Comparison of ENCODE assay signal across 2 cellular contexts in genomic region chrX:13125188-13125587, GRCh38.
A peak's percentile ranks its signal among the peaks of the same experiment; 100 is the strongest.
TF ChIP-seq lines count a peak whose summit lies in the region.

No MANE protein-coding gene starts in this region.

TF ChIP-seq in liver, 16 proteins besides CTCF, POLR2A, EP300 and RAD21:
- no peak for TF ChIP-seq SP1 (IDR thresholded peaks at IDR 0.05)
- TF ChIP-seq FOXA1 (IDR thresholded peaks at IDR 0.05), result no peak
- no peak for TF ChIP-seq REST (IDR thresholded peaks at IDR 0.05)
- TF ChIP-seq FOXA2 (IDR thresholded peaks at IDR 0.05), result no peak
- TF ChIP-seq, protein P1, sequence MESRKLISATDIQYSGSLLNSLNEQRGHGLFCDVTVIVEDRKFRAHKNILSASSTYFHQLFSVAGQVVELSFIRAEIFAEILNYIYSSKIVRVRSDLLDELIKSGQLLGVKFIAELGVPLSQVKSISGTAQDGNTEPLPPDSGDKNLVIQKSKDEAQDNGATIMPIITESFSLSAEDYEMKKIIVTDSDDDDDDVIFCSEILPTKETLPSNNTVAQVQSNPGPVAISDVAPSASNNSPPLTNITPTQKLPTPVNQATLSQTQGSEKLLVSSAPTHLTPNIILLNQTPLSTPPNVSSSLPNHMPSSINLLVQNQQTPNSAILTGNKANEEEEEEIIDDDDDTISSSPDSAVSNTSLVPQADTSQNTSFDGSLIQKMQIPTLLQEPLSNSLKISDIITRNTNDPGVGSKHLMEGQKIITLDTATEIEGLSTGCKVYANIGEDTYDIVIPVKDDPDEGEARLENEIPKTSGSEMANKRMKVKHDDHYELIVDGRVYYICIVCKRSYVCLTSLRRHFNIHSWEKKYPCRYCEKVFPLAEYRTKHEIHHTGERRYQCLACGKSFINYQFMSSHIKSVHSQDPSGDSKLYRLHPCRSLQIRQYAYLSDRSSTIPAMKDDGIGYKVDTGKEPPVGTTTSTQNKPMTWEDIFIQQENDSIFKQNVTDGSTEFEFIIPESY (IDR thresholded peaks at IDR 0.05), result no peak
- TF ChIP-seq HNF4A (conservative IDR thresholded peaks at IDR 0.05), result no peak
- TF ChIP-seq YY1 (IDR thresholded peaks at IDR 0.05), result no peak
- no peak for TF ChIP-seq RXRA (IDR thresholded peaks at IDR 0.05)

TF ChIP-seq in HepG2, 621 proteins besides CTCF, POLR2A, EP300 and RAD21:
- TF ChIP-seq SOX13 (IDR thresholded peaks at IDR 0.05) (no peak), SOX13 (CRISPR knock-in tag; conservative IDR thresholded peaks at IDR 0.05 in 1 of 2, IDR thresholded peaks at IDR 0.05 in 1 of 2) (peak in 1 of 2 experiments; percentile 42; a peak in 2 of 4 replicates), ZNF563 (CRISPR knock-in tag; IDR thresholded peaks at IDR 0.05) (no peak), RFX3 (CRISPR knock-in tag; IDR thresholded peaks at IDR 0.05) (no peak), MAFK (conservative IDR thresholded peaks at IDR 0.05 in 1 of 2, IDR thresholded peaks at IDR 0.05 in 1 of 2; ENCODE audit: low read length in 2 of 2) (0 out of 4 replicates have a peak, but pooled peaks of 1 of the 2 experiments have one; percentile 11)
